In genomic region chr1:28091043-28091781, GRCh38 we compare ENCODE assay signal across 8 cellular contexts. TPM values are rescaled to one million over a fixed set of nuclear protein-coding genes. Genes with fewer than 3 reads are reported as not detected.
DNase-seq lines count a peak whose midpoint lies in the region; ATAC-seq and TF ChIP-seq lines count a peak whose summit lies in the region.

No MANE protein-coding gene starts in this region.

- no peak overlapping the region for H3T11ph ChIP-seq in H9 (ENCODE audit: low read length)

- no peaks in the 10 kb centered on the region for H4K20me1 ChIP-seq in H9 (ENCODE audit: control insufficient read depth, insufficient read depth, insufficient read length)

- no peaks in the 10 kb centered on the region for H3K36me3 Mint-ChIP-seq in H9 (ENCODE audit: insufficient read depth in 1 of 3, low read depth in 3 of 3)
- no peaks in the 10 kb centered on the region for H3K36me3 Mint-ChIP-seq in mesothelial cell of epicardium

- H3K27ac Mint-ChIP-seq in H9, result peak overlapping the region in 1 of 3 experiments; percentile 20; a peak in 2 of 7 replicates
- H3K27ac Mint-ChIP-seq in mesothelial cell of epicardium, result no peak overlapping the region

- H2BK15ac ChIP-seq in H9 (ENCODE audit: low read depth, low read length), result no peak overlapping the region

- no CpG with 5 or more reads among the region's 6 CpGs for whole genome bisulfite sequencing in H9 (ENCODE audit: extremely low coverage, insufficient read length, low lambda C conversion rate)

- H2AK5ac ChIP-seq in H9 (ENCODE audit: insufficient read length, low read length), result no peak overlapping the region

- H3K4me1 ChIP-seq in H9 (ENCODE audit: insufficient read depth, low read length), result no peaks in the 10 kb centered on the region

- no peak overlapping the region for H3K9ac ChIP-seq in H9 (ENCODE audit: extremely low read depth, insufficient read length, low read length)

- no peak overlapping the region for H3K18ac ChIP-seq in H9 (ENCODE audit: insufficient read length, low read depth, low read length)

- H3K4me3 Mint-ChIP-seq in H9 (peak overlapping the region in 1 of 2 experiments; percentile 1; a peak in 1 of 5 replicates), mesothelial cell of epicardium (peak overlapping the region; percentile 20)

- no peak overlapping the region for H2BK5ac ChIP-seq in H9 (ENCODE audit: insufficient read length, low read length)

- no peaks in the 10 kb centered on the region for H3K79me1 ChIP-seq in H9 (ENCODE audit: insufficient read depth, low read depth, low read length, poor library complexity, severe bottlenecking)

- H3K27me3 Mint-ChIP-seq in H9 (ENCODE audit: low read depth), result peaks cover 3% of the 10 kb centered on the region; the same call in 1 of the 2 replicates
- peaks cover 21% of the 10 kb centered on the region for H3K27me3 Mint-ChIP-seq in mesothelial cell of epicardium (ENCODE audit: low read depth)

- no peak overlapping the region for H4K5ac ChIP-seq in H9 (ENCODE audit: insufficient read length, low read depth, low read length)

- no peak overlapping the region for H3K23ac ChIP-seq in H9 (ENCODE audit: insufficient read length, low read depth, low read length)

- H3K4me3 ChIP-seq in AG09309 (ENCODE audit: control insufficient read depth, low read depth, low read length), result no peak overlapping the region

- no peak for ATAC-seq in HG02981 (IDR thresholded peaks at IDR 0.05; ENCODE audit: unreplicated experiment)

- H3K79me2 ChIP-seq in H9 (ENCODE audit: insufficient read depth, low read length), result peaks cover 3% of the 10 kb centered on the region; the same call in 1 of the 2 replicates

- H3K9me3 ChIP-seq in H9 (ENCODE audit: control insufficient read depth, low read depth, low read length), result no peaks in the 10 kb centered on the region

- TF ChIP-seq CTCF in AG09309 (IDR thresholded peaks at IDR 0.05; ENCODE audit: control insufficient read depth, insufficient read depth, low read depth, low read length, missing control alignments), result peak; percentile 82
- peak; percentile 89 for TF ChIP-seq CTCF in H9 (conservative IDR thresholded peaks at IDR 0.05)
- TF ChIP-seq CTCF in mesothelial cell of epicardium (IDR thresholded peaks at IDR 0.05; ENCODE audit: unreplicated experiment), result peak; percentile 79

- H3K9me3 Mint-ChIP-seq in H9 (no peaks in the 10 kb centered on the region; a peak in 1 of 5 replicates), mesothelial cell of epicardium (no peaks in the 10 kb centered on the region)

- no peak overlapping the region for H3K56ac ChIP-seq in H9 (ENCODE audit: insufficient read length, low read depth, low read length)

- no peak overlapping the region for H3K4ac ChIP-seq in H9 (ENCODE audit: low read depth, low read length)

- no peak overlapping the region for H4K91ac ChIP-seq in H9 (ENCODE audit: insufficient read length, low read depth, low read length)

- peak overlapping the region; percentile 88 for H2AFZ ChIP-seq in H9 (ENCODE audit: low read length)

- no peak overlapping the region for H3K27ac ChIP-seq in H9 (ENCODE audit: insufficient read length, low read depth, low read length)

- DNase-seq in AG09309 (ENCODE audit: low read depth) (no peak), H9 (peak; percentile 59), NCI-H82 (lab: John Stamatoyannopoulos, UW) (peak; percentile 83), dermis microvascular lymphatic vessel endothelial cell (ENCODE audit: low read depth in 2 of 2) (peak; percentile 60 to 72), mesothelial cell of epicardium (ENCODE audit: low spot score in 2 of 2, unreplicated experiment in 2 of 2) (peak in 1 of 2 experiments; percentile 75)
- peak; percentile 85 to 89 for DNase-seq in activated CD4-positive, alpha-beta T cell treated with anti-CD3 and anti-CD28 coated beads, Interleukin-2, amount 50 U/mL, for 48 hours
- peak; percentile 89 for DNase-seq in stimulated activated CD8-positive, alpha-beta memory T cell treated with anti-CD3 and anti-CD28 coated beads, Interleukin-4, amount 100 ng/mL, for 48 hours

- no peaks in the 10 kb centered on the region for H3K27me3 ChIP-seq in H9 (ENCODE audit: insufficient read depth, low read length)

- H3K14ac ChIP-seq in H9 (ENCODE audit: insufficient read depth, low read length), result no peak overlapping the region

- H2BK20ac ChIP-seq in H9 (ENCODE audit: low read depth, low read length, poor library complexity, severe bottlenecking), result no peak overlapping the region

- H3K4me2 ChIP-seq in H9 (ENCODE audit: insufficient read depth, insufficient read length, low read length), result no peak overlapping the region

- peaks cover 8% of the 10 kb centered on the region for H3K23me2 ChIP-seq in H9 (ENCODE audit: insufficient read length, low read depth, low read length, poor library complexity, severe bottlenecking)

- H2BK120ac ChIP-seq in H9 (ENCODE audit: low read depth, low read length, poor library complexity, severe bottlenecking), result no peak overlapping the region

- H2BK12ac ChIP-seq in H9 (ENCODE audit: insufficient read length, low read depth, low read length), result no peak overlapping the region

- H4K8ac ChIP-seq in H9 (replicated peaks; ENCODE audit: insufficient read length, low read depth, low read length), result no peak overlapping the region

- H3K4me1 Mint-ChIP-seq in H9 (peaks cover 7 to 14% of the 10 kb centered on the region in 2 experiments), mesothelial cell of epicardium (peaks cover 13% of the 10 kb centered on the region)

RNA-seq across cellular contexts. Expression of gene EYA3, which starts 2.8 kb away (rescaled TPM):
- total RNA-seq in H9 (2021) (30.0 and 32.7 TPM in 2 replicates), dermis microvascular lymphatic vessel endothelial cell (9.1 and 11.4 TPM in 2 replicates), mesothelial cell of epicardium (28.3 to 30.2 TPM (median 29.3 TPM) in 3 replicates)
